In genomic region chr5:59763545-59763944, GRCh38 we compare ENCODE assay signal across 25 cellular contexts.
DNase-seq lines count a peak whose midpoint lies in the region; ATAC-seq, FAIRE-seq and TF ChIP-seq lines count a peak whose summit lies in the region.
"Had no signal": no experiment of that assay in that cellular context is flagged by ENCODE, and none has a peak within 500 bp of the region (broad histone marks: within the 10 kb centered on the region; RNA-seq: fewer than 3 reads in every experiment).

No MANE protein-coding gene starts in this region.

- peaks cover 67% of the 10 kb centered on the region for H3K4me1 ChIP-seq in endothelial cell of umbilical vein (ENCODE audit: control insufficient read depth, extremely low read depth, insufficient read depth, low read length)
- H3K4me1 ChIP-seq: neural progenitor cell had no signal

- no peak for FAIRE-seq in endothelial cell of umbilical vein (lab: Jason Lieb, UNC)
- FAIRE-seq: small intestine had no signal

- no peaks in the 10 kb centered on the region for H3K9me3 Mint-ChIP-seq in osteocyte (ENCODE audit: unreplicated experiment)
- no peaks in the 10 kb centered on the region for H3K9me3 Mint-ChIP-seq in stimulated activated naive B cell treated with anti-CD40 and anti-IgM and Interleukin-4, amounts not matched to agents 10 μg/mL and 1 μg/mL and 100 μg/mL, for 72 hours
- H3K9me3 Mint-ChIP-seq: neural progenitor cell; stimulated activated naive CD8-positive, alpha-beta T cell treated with anti-CD3 and anti-CD28 coated beads, Interleukin-15, amount 100 ng/mL, for 72 hours; T-helper 1 cell treated with Interleukin-12 subunit alpha and Interleukin-12 subunit beta and Interleukin-4 antibody, amounts not matched to agents 30 μg/mL and 1 μg/mL, for 36 hours had no signal

- H3K27me3 Mint-ChIP-seq in osteocyte (ENCODE audit: unreplicated experiment) = no peaks in the 10 kb centered on the region
- H3K27me3 Mint-ChIP-seq in stimulated activated naive B cell treated with anti-CD40 and anti-IgM and Interleukin-4, amounts not matched to agents 10 μg/mL and 1 μg/mL and 100 μg/mL, for 72 hours = peaks cover 6 to 8% of the 10 kb centered on the region in 2 donors

- no peaks in the 10 kb centered on the region for H3K36me3 ChIP-seq in endothelial cell of umbilical vein (ENCODE audit: control insufficient read depth in 2 of 2, extremely low read depth in 1 of 2, insufficient read depth in 2 of 2, low read length in 2 of 2)
- H3K36me3 ChIP-seq: neural progenitor cell, prostate gland, SJCRH30 had no signal

- H3K4me1 Mint-ChIP-seq in osteocyte (ENCODE audit: unreplicated experiment) = peaks cover 48% of the 10 kb centered on the region
- peaks cover 18 to 48% of the 10 kb centered on the region in 2 donors for H3K4me1 Mint-ChIP-seq in stimulated activated naive B cell treated with anti-CD40 and anti-IgM and Interleukin-4, amounts not matched to agents 10 μg/mL and 1 μg/mL and 100 μg/mL, for 72 hours

- dilution Hi-C loops in endothelial cell of umbilical vein (cut with MboI; ENCODE audit: extremely low pct_ligation_motif_present, low sequenced_read_pairs) = no loop called here

- H3K4me2 ChIP-seq in endothelial cell of umbilical vein (ENCODE audit: insufficient read depth, low read length) = peak overlapping the region; percentile 62
- H3K4me2 ChIP-seq: neural progenitor cell had no signal

- H4K20me1 ChIP-seq in endothelial cell of umbilical vein (replicated peaks; ENCODE audit: control insufficient read depth, extremely low read depth, insufficient read depth, low read length) = no peaks in the 10 kb centered on the region

- TF ChIP-seq CTCF in endothelial cell of umbilical vein (IDR thresholded peaks at IDR 0.05; ENCODE audit: extremely low read depth in 1 of 2, insufficient read depth in 1 of 2, low read depth in 1 of 2, low read length in 2 of 2) (no peak), osteocyte (IDR thresholded peaks at IDR 0.05) (no peak)

- H3K36me3 Mint-ChIP-seq in osteocyte (ENCODE audit: unreplicated experiment) = no peaks in the 10 kb centered on the region
- H3K36me3 Mint-ChIP-seq in stimulated activated naive B cell treated with anti-CD40 and anti-IgM and Interleukin-4, amounts not matched to agents 10 μg/mL and 1 μg/mL and 100 μg/mL, for 72 hours = peaks cover 0 to 4% of the 10 kb centered on the region in 2 donors
- H3K36me3 Mint-ChIP-seq: neural progenitor cell had no signal

- H3K27ac ChIP-seq in endothelial cell of umbilical vein (ENCODE audit: insufficient read depth, low read depth, low read length) = peak overlapping the region; percentile 56
- H3K27ac ChIP-seq: neural progenitor cell, prostate gland, SJCRH30 had no signal

- H2AFZ ChIP-seq in endothelial cell of umbilical vein (ENCODE audit: low read depth, low read length) = no peak overlapping the region
- H2AFZ ChIP-seq: neural progenitor cell had no signal

- no TSS peak for BruUV-seq in endothelial cell of umbilical vein (replicated peaks; lab: Mats Ljungman, UMichigan)

- no peak overlapping the region for H3K4me3 ChIP-seq in endothelial cell of umbilical vein (replicated peaks in 1 of 3; ENCODE audit: insufficient read depth in 1 of 3, low read depth in 1 of 3, low read length in 3 of 3)
- H3K4me3 ChIP-seq: mucosa of descending colon, neural progenitor cell, prostate gland, SJCRH30 had no signal

- peak overlapping the region; percentile 51 for H3K9ac ChIP-seq in endothelial cell of umbilical vein (replicated peaks; ENCODE audit: extremely low read depth, insufficient read depth, low read length)
- H3K9ac ChIP-seq: neural progenitor cell had no signal

- no peak for TF ChIP-seq POLR2A in endothelial cell of umbilical vein (IDR thresholded peaks at IDR 0.05; ENCODE audit: low read depth, low read length)

- POLR2A ChIA-PET in endothelial cell of umbilical vein (lab: Charles Lee) = no interaction called here

- H3K9me1 ChIP-seq in endothelial cell of umbilical vein (replicated peaks; ENCODE audit: control insufficient read depth, extremely low read depth, insufficient read depth, low read length) = no peaks in the 10 kb centered on the region

- CTCF ChIA-PET in endothelial cell of umbilical vein (lab: Charles Lee) = no interaction called here

- DNase-seq in HCEC 1CT (peak; percentile 10), NCI-H82 treated with DMSO at 0.1 percent for 48 hours (lab: John Stamatoyannopoulos, UW; ENCODE audit: unreplicated experiment) (peak; percentile 88), endothelial cell of umbilical vein (ENCODE audit: low read depth, low spot score) (peak; percentile 51), osteocyte (ENCODE audit: extremely low spot score, unreplicated experiment) (no peak), NCI-H748 treated with DMSO at 0.1 percent for 48 hours (lab: John Stamatoyannopoulos, UW) (no peak)
- DNase-seq in stimulated activated naive B cell treated with anti-CD40 and anti-IgM and Interleukin-4, amounts not matched to agents 10 μg/mL and 1 μg/mL and 100 μg/mL, for 72 hours = no peak
- DNase-seq: activated CD4-positive, alpha-beta T cell treated with anti-CD3 and anti-CD28 coated beads, Interleukin-2, amount 50 U/mL, for 1 hour; activated CD8-positive, alpha-beta memory T cell treated with anti-CD3 and anti-CD28 coated beads, Interleukin-2, amount 50 U/mL, for 48 hours; activated gamma-delta T cell treated with Interleukin-2 at 50 U/mL for 16 hours; amniotic stem cell; EL; mucosa of descending colon; NCI-H1436; NCI-H774; SJCRH30; small intestine; stimulated activated CD4-positive, alpha-beta T cell treated with anti-CD3 and anti-CD28 coated beads, Interleukin-2, amount 100 ng/mL, for 48 hours; stimulated activated naive CD8-positive, alpha-beta T cell treated with anti-CD3 and anti-CD28 coated beads, Interleukin-15, amount 100 ng/mL, for 72 hours; trophoblast cell had no signal

- peaks cover 62% of the 10 kb centered on the region for H3K79me2 ChIP-seq in endothelial cell of umbilical vein (ENCODE audit: control insufficient read depth, insufficient read depth, low read length)

- no peaks in the 10 kb centered on the region for H3K27me3 ChIP-seq in endothelial cell of umbilical vein (ENCODE audit: control insufficient read depth in 2 of 2, insufficient read depth in 2 of 2, low read length in 2 of 2)
- H3K27me3 ChIP-seq: SJCRH30 had no signal

- ATAC-seq in stimulated activated naive B cell treated with anti-CD40 and anti-IgM and Interleukin-4, amounts not matched to agents 10 μg/mL and 1 μg/mL and 100 μg/mL, for 72 hours (replicated peaks) = no peak
- ATAC-seq in GM19035 (IDR thresholded peaks at IDR 0.05; ENCODE audit: unreplicated experiment) = no peak
- no peak for ATAC-seq in GM19351 (IDR thresholded peaks at IDR 0.05; ENCODE audit: unreplicated experiment)
- ATAC-seq: left lobe of liver; mucosa of descending colon; stimulated activated naive CD8-positive, alpha-beta T cell treated with anti-CD3 and anti-CD28 coated beads, Interleukin-15, amount 100 ng/mL, for 72 hours had no signal

- no peak overlapping the region for H3K4me3 Mint-ChIP-seq in osteocyte (ENCODE audit: unreplicated experiment)
- H3K4me3 Mint-ChIP-seq in stimulated activated naive B cell treated with anti-CD40 and anti-IgM and Interleukin-4, amounts not matched to agents 10 μg/mL and 1 μg/mL and 100 μg/mL, for 72 hours = no peak overlapping the region
- H3K4me3 Mint-ChIP-seq: neural progenitor cell; stimulated activated naive CD8-positive, alpha-beta T cell treated with anti-CD3 and anti-CD28 coated beads, Interleukin-15, amount 100 ng/mL, for 72 hours; T-helper 1 cell treated with Interleukin-12 subunit alpha and Interleukin-12 subunit beta and Interleukin-4 antibody, amounts not matched to agents 30 μg/mL and 1 μg/mL, for 36 hours had no signal

- H3K9me3 ChIP-seq in endothelial cell of umbilical vein (replicated peaks; ENCODE audit: control insufficient read depth, insufficient read depth, low read length) = no peaks in the 10 kb centered on the region
- H3K9me3 ChIP-seq: mucosa of descending colon, prostate gland, SJCRH30 had no signal

- intact Hi-C loops in endothelial cell of umbilical vein (cut with micrococcal nuclease) = no loop called here

- peak overlapping the region; percentile 73 for H3K27ac Mint-ChIP-seq in osteocyte (ENCODE audit: unreplicated experiment)
- no peak overlapping the region for H3K27ac Mint-ChIP-seq in stimulated activated naive B cell treated with anti-CD40 and anti-IgM and Interleukin-4, amounts not matched to agents 10 μg/mL and 1 μg/mL and 100 μg/mL, for 72 hours
- H3K27ac Mint-ChIP-seq: neural progenitor cell; stimulated activated naive CD8-positive, alpha-beta T cell treated with anti-CD3 and anti-CD28 coated beads, Interleukin-15, amount 100 ng/mL, for 72 hours; T-helper 1 cell treated with Interleukin-12 subunit alpha and Interleukin-12 subunit beta and Interleukin-4 antibody, amounts not matched to agents 30 μg/mL and 1 μg/mL, for 36 hours had no signal

TF ChIP-seq in endothelial cell of umbilical vein, 7 proteins besides CTCF, POLR2A, EP300 and RAD21:
- TF ChIP-seq JUN (IDR thresholded peaks at IDR 0.05; ENCODE audit: borderline replicate concordance, insufficient read depth, insufficient read length, low read depth) (no peak), MYC (IDR thresholded peaks at IDR 0.05; ENCODE audit: low read depth, low read length) (no peak), EZH2 (IDR thresholded peaks at IDR 0.05; ENCODE audit: borderline replicate concordance, low read depth, low read length, severe bottlenecking) (no peak), FOS (IDR thresholded peaks at IDR 0.05; ENCODE audit: borderline replicate concordance, insufficient read depth, low read length) (no peak), GATA2 (IDR thresholded peaks at IDR 0.05; ENCODE audit: insufficient read depth, insufficient read length, low read depth, low read length) (no peak), POLR2AphosphoS5 (IDR thresholded peaks at IDR 0.05; ENCODE audit: insufficient read depth, low read depth, low read length) (no peak)
- TF ChIP-seq, protein P1, sequence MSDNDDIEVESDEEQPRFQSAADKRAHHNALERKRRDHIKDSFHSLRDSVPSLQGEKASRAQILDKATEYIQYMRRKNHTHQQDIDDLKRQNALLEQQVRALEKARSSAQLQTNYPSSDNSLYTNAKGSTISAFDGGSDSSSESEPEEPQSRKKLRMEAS (IDR thresholded peaks at IDR 0.05; ENCODE audit: insufficient read depth, insufficient read length) = no peak

Comparison
In these comparisons a context has a peak if more than half of its experiments do, and no peak if none do; other contexts are left out.
1. DNase-seq: peak in HCEC 1CT (single experiment), NCI-H82 treated with DMSO at 0.1 percent for 48 hours (single experiment) and endothelial cell of umbilical vein (single experiment); none in osteocyte (single experiment), stimulated activated naive B cell treated with anti-CD40 and anti-IgM and Interleukin-4, amounts not matched to agents 10 μg/mL and 1 μg/mL and 100 μg/mL, for 72 hours (single experiment) and NCI-H748 treated with DMSO at 0.1 percent for 48 hours (single experiment).